8 cellular contexts compared by ENCODE assay signal in the genomic region with DNA sequence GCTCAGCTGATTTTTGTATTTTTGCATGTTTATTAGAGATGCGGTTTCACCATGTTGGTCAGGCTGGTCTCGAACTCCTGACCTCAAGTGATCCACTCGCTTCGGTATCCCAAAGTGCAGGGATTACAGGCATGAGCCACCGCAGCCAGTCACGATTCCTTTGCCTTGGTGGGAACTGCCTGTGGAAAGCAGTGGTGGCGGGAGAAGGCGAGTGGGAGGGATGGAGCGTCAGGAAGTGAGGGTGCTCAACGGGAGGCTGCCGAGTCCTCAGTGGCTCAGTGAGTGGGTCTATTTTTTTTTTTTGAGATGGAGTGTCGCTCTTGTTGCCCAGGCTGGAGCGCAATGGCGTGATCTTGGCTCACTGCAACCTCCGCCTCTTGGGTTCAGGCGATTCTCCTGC. TPM values are rescaled to one million over a fixed set of nuclear protein-coding genes. Genes with fewer than 3 reads are reported as not detected.
"Had no signal": no experiment of that assay in that cellular context is flagged by ENCODE, and none has a peak within 500 bp of the region (broad histone marks: within the 10 kb centered on the region; RNA-seq: fewer than 3 reads in every experiment).

No MANE protein-coding gene starts in this region.

RNA-seq across cellular contexts. Expression of gene FSD1, which starts 44.8 kb away (rescaled TPM):
- total RNA-seq: ascending aorta, body of pancreas had no signal
- polyA plus RNA-seq: aorta had no signal

RNA-seq across cellular contexts. Expression of gene TMIGD2, which starts 47.0 kb away (rescaled TPM):
- total RNA-seq: ascending aorta, astrocyte, body of pancreas, breast epithelium, bronchial epithelial cell, cardiac septum, chondrocyte had no signal
